Comparison of ENCODE assay signal across 10 cellular contexts in the genomic region with DNA sequence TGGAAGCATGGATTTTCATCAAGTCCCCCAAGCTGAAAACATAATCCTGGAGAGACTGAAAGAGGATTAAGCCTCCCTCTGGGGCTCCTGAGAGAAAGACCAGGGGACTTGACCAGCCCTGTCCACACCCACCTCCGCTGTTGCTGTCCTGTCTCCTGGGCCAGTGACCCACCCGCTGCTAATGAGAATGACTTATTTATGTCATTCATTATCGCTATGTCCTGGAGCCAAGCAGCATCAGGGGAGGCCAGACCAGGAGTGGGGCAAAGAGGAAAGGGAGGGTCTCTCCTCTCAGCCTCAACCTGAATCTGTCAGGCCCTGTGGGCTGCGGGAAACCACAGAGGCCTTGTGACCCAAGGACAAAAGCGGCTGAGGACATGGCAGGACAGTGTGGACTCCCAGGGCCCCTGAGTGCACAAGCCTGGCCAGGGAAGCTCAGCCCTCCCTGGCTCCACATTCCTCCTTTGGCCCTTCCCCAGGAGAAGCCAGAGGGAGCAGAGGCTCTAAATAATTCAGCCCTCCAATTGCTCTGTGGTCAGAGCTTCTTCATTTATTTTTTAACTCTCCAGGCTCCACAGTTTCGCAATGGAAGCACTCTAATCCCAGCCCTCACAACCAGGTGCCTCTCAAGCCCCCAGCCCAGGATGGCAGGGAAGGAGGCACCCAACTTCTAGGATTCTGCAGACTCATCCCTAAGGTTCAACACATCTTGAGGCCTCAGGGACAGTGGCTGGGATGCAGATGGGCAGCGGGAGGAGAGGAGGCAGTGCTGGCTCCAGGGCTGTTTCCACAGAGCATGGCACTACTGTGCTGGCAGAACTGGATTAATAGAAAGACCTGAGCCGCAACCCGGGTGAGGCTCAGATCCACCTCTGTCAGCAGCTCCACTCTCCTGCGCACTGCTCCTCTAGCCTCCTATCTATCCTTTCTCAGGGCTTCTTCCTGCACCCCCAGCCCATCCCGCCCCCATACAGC. TPM values are rescaled to one million over a fixed set of nuclear protein-coding genes. Genes with fewer than 3 reads are reported as not detected.
DNase-seq lines count a peak whose midpoint lies in the region; ATAC-seq and TF ChIP-seq lines count a peak whose summit lies in the region.
"Had no signal": no experiment of that assay in that cellular context is flagged by ENCODE, and none has a peak within 500 bp of the region (broad histone marks: within the 10 kb centered on the region; RNA-seq: fewer than 3 reads in every experiment).

No MANE protein-coding gene starts in this region.

- no peaks in the 10 kb centered on the region for H3K36me3 Mint-ChIP-seq in endodermal cell (ENCODE audit: low read depth)
- H3K36me3 Mint-ChIP-seq: activated naive CD4-positive, alpha-beta T cell treated with anti-CD3 and anti-CD28 coated beads, Interleukin-2, amount 50 U/mL, for 24 hours; CD4-positive, CD25-positive, alpha-beta regulatory T cell had no signal

- no peaks in the 10 kb centered on the region for H3K27me3 ChIP-seq in endodermal cell (ENCODE audit: control insufficient read depth, insufficient read depth, low read length, poor library complexity, severe bottlenecking)
- no peaks in the 10 kb centered on the region for H3K27me3 ChIP-seq in mucosa of rectum (ENCODE audit: control insufficient read depth in 2 of 2, insufficient read depth in 2 of 2, low read length in 2 of 2)

- WGBS in endodermal cell (ENCODE audit: insufficient coverage in 1 of 2, insufficient read length in 1 of 2), 2 experiments = 66 to 72% methylated on average over 7 to 11 of the region's 11 CpGs

- intact Hi-C loops in Right ventricle myocardium inferior (cut with DNase I) (loop anchor here (2.0 kb wide), 2 partner anchors 19 to 21 kb away; partner anchors contain the start of gene CUEDC1), cardiac septum (cut with DNase I) (loop anchor here (5.0 kb wide), 1 partner anchor 39 kb away; no protein-coding TSS in a partner anchor)

- peak overlapping the region; percentile 100 for H3K27ac ChIP-seq in endodermal cell (ENCODE audit: low read depth, low read length)
- H3K27ac ChIP-seq in mucosa of rectum (ENCODE audit: low read depth in 2 of 2, low read length in 2 of 2) = peak overlapping the region; percentile 78 to 86

- H3K4me1 ChIP-seq in endodermal cell (ENCODE audit: control insufficient read depth, insufficient read depth, low read length) = peaks cover 13% of the 10 kb centered on the region
- H3K4me1 ChIP-seq in mucosa of rectum (ENCODE audit: control insufficient read depth in 2 of 2, insufficient read depth in 2 of 2, low read length in 2 of 2) = peaks cover 26 to 50% of the 10 kb centered on the region in 2 donors

- H3K4me1 Mint-ChIP-seq in endodermal cell = peaks cover 22% of the 10 kb centered on the region

- H3K4me3 ChIP-seq in endodermal cell (ENCODE audit: low read length) = no peak overlapping the region
- no peak overlapping the region for H3K4me3 ChIP-seq in mucosa of rectum (ENCODE audit: low read length in 2 of 2)

- DNase-seq in Right ventricle myocardium inferior (ENCODE audit: missing footprints) = peak; percentile 84
- DNase-seq in cardiac septum (ENCODE audit: low spot score) = no peak
- peak; percentile 88 for DNase-seq in endodermal cell
- DNase-seq in GM19238 (ENCODE audit: insufficient read length, low spot score) = no peak
- DNase-seq: CD4-positive, CD25-positive, alpha-beta regulatory T cell had no signal

- peak overlapping the region; percentile 53 for H3K9ac ChIP-seq in endodermal cell (ENCODE audit: extremely low read depth, low read length, poor library complexity, severe bottlenecking)
- H3K9ac ChIP-seq in mucosa of rectum (ENCODE audit: low read depth in 1 of 2, low read length in 2 of 2) = peak overlapping the region; percentile 15 to 46

- H3K9me3 ChIP-seq in endodermal cell (ENCODE audit: control insufficient read depth, low read length) = no peaks in the 10 kb centered on the region
- no peaks in the 10 kb centered on the region for H3K9me3 ChIP-seq in mucosa of rectum (ENCODE audit: control insufficient read depth in 2 of 2, low read length in 2 of 2)

- H3K9me3 Mint-ChIP-seq in endodermal cell = no peaks in the 10 kb centered on the region
- H3K9me3 Mint-ChIP-seq: activated naive CD4-positive, alpha-beta T cell treated with anti-CD3 and anti-CD28 coated beads, Interleukin-2, amount 50 U/mL, for 24 hours had no signal

- ATAC-seq in Right ventricle myocardium inferior (peak; percentile 90), GM18867 (IDR thresholded peaks at IDR 0.05; ENCODE audit: unreplicated experiment) (no peak), HG03565 (IDR thresholded peaks at IDR 0.05; ENCODE audit: unreplicated experiment) (no peak), GM19455 (IDR thresholded peaks at IDR 0.05; ENCODE audit: unreplicated experiment) (no peak)

- H3K4me3 Mint-ChIP-seq in endodermal cell = no peak overlapping the region
- H3K4me3 Mint-ChIP-seq: activated naive CD4-positive, alpha-beta T cell treated with anti-CD3 and anti-CD28 coated beads, Interleukin-2, amount 50 U/mL, for 24 hours; CD4-positive, CD25-positive, alpha-beta regulatory T cell had no signal

- no peak for TF ChIP-seq CTCF in endodermal cell (conservative IDR thresholded peaks at IDR 0.05)

- H3K36me3 ChIP-seq in endodermal cell (ENCODE audit: control insufficient read depth, insufficient read depth, low read length) = no peaks in the 10 kb centered on the region
- no peaks in the 10 kb centered on the region for H3K36me3 ChIP-seq in mucosa of rectum (ENCODE audit: control insufficient read depth in 2 of 2, insufficient read depth in 2 of 2, low read length in 2 of 2)

- H3K27me3 Mint-ChIP-seq in endodermal cell (ENCODE audit: insufficient read depth) = peaks cover 7% of the 10 kb centered on the region
- H3K27me3 Mint-ChIP-seq: activated naive CD4-positive, alpha-beta T cell treated with anti-CD3 and anti-CD28 coated beads, Interleukin-2, amount 50 U/mL, for 24 hours had no signal

- H3K27ac Mint-ChIP-seq in endodermal cell = peak overlapping the region; percentile 72
- H3K27ac Mint-ChIP-seq: activated naive CD4-positive, alpha-beta T cell treated with anti-CD3 and anti-CD28 coated beads, Interleukin-2, amount 50 U/mL, for 24 hours; CD4-positive, CD25-positive, alpha-beta regulatory T cell had no signal

RNA-seq across cellular contexts. Expression of gene CUEDC1, which starts 19.1 kb away (rescaled TPM):
- 49.1 TPM for total RNA-seq in Right ventricle myocardium inferior
- 46.6 TPM for total RNA-seq in cardiac septum
- 10 to 100 TPM; 11.0 to 18.7 TPM for total RNA-seq in endodermal cell
- polyA plus RNA-seq in endodermal cell (2013, experiment 1 of 2) = 43.5 TPM
- 39.6 TPM for polyA plus RNA-seq in endodermal cell (2013, experiment 2 of 2)
- total RNA-seq: CD4-positive, CD25-positive, alpha-beta regulatory T cell had no signal
- polyA plus RNA-seq: CD4-positive, CD25-positive, alpha-beta regulatory T cell had no signal

RNA-seq across cellular contexts. Expression of gene VEZF1, which starts 51.9 kb away (rescaled TPM):
- total RNA-seq in Right ventricle myocardium inferior = 74.2 TPM
- total RNA-seq in cardiac septum = 55.3 TPM
- 10 to 100 TPM; 50.3 to 59.3 TPM for total RNA-seq in endodermal cell
- 143 TPM for polyA plus RNA-seq in endodermal cell (2013, experiment 1 of 2)
- polyA plus RNA-seq in endodermal cell (2013, experiment 2 of 2) = 140 TPM

Comparison
In these comparisons a context has a peak if more than half of its experiments do, and no peak if none do; other contexts are left out.
1. DNase-seq: peak in Right ventricle myocardium inferior (single experiment) and endodermal cell (single experiment); none in cardiac septum (single experiment) and GM19238 (single experiment).